In the genomic region with DNA sequence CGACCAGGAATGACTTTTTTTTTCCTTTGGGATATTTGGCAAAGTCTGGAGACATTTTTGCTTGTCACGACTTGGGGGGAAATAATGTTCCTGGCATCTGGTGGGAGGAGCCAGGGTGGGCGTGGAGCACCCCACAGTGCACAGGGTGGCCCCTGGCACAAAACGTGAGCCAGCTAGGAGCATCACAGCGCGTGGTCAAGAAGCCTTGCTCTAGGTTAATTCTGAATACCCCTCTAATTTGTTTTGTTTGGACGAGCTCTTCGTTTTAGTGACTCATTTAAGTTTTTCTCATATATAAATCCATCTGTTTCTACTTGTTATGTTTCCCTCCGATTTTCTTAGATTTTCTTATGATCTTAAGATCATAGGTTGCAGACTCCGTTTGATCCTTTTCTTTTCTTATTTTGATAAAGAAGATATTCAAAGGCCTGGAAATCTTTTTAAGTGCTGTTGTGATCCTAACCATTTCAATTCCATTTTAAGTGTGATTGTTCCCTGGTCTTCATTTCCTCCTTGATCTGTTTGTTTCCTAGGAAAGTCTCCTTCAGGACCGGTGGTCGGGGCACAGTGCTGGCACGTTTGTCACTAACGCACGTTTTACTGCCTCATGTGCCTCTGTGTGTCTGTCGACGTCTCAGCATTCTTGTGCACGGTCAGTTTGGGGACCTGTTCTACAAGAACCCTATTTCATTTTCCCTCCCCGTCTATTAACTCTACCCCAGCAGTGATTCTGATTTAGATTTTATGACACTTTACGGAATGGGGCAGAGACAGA, we compare ENCODE assay signal across 28 cellular contexts.
DNase-seq lines count a peak whose midpoint lies in the region; ATAC-seq and TF ChIP-seq lines count a peak whose summit lies in the region.
"Had no signal": no experiment of that assay in that cellular context is flagged by ENCODE, and none has a peak within 500 bp of the region (broad histone marks: within the 10 kb centered on the region; RNA-seq: fewer than 3 reads in every experiment).

No MANE protein-coding gene starts in this region.

- ATAC-seq in activated CD8-positive, alpha-beta memory T cell treated with anti-CD3 and anti-CD28 coated beads, Interleukin-2, amount 10 ng/mL, durations not matched to agents 7 days and 5 days = no peak
- no peak for ATAC-seq in upper lobe of right lung
- ATAC-seq: Panc1; stimulated activated naive B cell treated with anti-CD40 and anti-IgM and Interleukin-4, amounts not matched to agents 10 μg/mL and 1 μg/mL and 100 μg/mL, for 72 hours had no signal

- POLR2A ChIA-PET in RWPE1 (lab: Yijun Ruan, JAX; ENCODE audit: low non-redundant PET) (no interaction called here), OCI-LY7 (lab: Charles Lee) (no interaction called here)

- H3K4me1 ChIP-seq in upper lobe of right lung (peaks cover 3% of the 10 kb centered on the region), transverse colon (no peaks in the 10 kb centered on the region), OCI-LY7 (ENCODE audit: insufficient read depth, low read length, poor library complexity, severe bottlenecking) (peaks cover 3% of the 10 kb centered on the region)
- H3K4me1 ChIP-seq: BE2C had no signal

- no peak for TF ChIP-seq POLR2A in transverse colon (IDR thresholded peaks at IDR 0.05)

- peak; percentile 22 for DNase-seq in activated CD8-positive, alpha-beta memory T cell treated with anti-CD3 and anti-CD28 coated beads, Interleukin-2, amount 10 ng/mL, durations not matched to agents 7 days and 5 days
- no peak for DNase-seq in activated CD8-positive, alpha-beta memory T cell treated with anti-CD3 and anti-CD28 coated beads for 24 hours
- DNase-seq in RWPE1 (ENCODE audit: low spot score) = no peak
- DNase-seq in iris pigment epithelial cell (ENCODE audit: low read depth) = peak; percentile 9
- DNase-seq in upper lobe of right lung = peak; percentile 16
- no peak for DNase-seq in cerebellar nuclear complex (lab: John Stamatoyannopoulos, UW)
- no peak for DNase-seq in transverse colon
- no peak for DNase-seq in OCI-LY7 (ENCODE audit: low spot score)
- DNase-seq: activated CD4-positive, alpha-beta T cell treated with anti-CD3 and anti-CD28 coated beads, Interleukin-2, amount 10 ng/mL, durations not matched to agents 7 days and 5 days; activated naive CD4-positive, alpha-beta T cell treated with Interleukin-2 at 50 U/mL for 16 hours; amygdala; BE2C; central memory CD4-positive, alpha-beta T cell; COR-L47; DND-41; kidney glomerular epithelial cell; mammary epithelial cell; MM.1S; NCI-H1436 treated with DMSO at 0.1 percent for 48 hours; SK-N-SH; small intestine; stimulated activated CD4-positive, alpha-beta T cell treated with anti-CD3 and anti-CD28 coated beads, Interleukin-2, amount 100 ng/mL, for 48 hours; stimulated activated naive B cell treated with anti-CD40 and anti-IgM and Interleukin-4, amounts not matched to agents 10 μg/mL and 1 μg/mL and 100 μg/mL, for 72 hours had no signal

- H3K9me3 Mint-ChIP-seq in activated CD8-positive, alpha-beta memory T cell treated with anti-CD3 and anti-CD28 coated beads, Interleukin-2, amount 10 ng/mL, durations not matched to agents 7 days and 5 days (ENCODE audit: low read depth) = no peaks in the 10 kb centered on the region
- H3K9me3 Mint-ChIP-seq: activated CD4-positive, alpha-beta T cell treated with anti-CD3 and anti-CD28 coated beads, Interleukin-2, amount 10 ng/mL, durations not matched to agents 7 days and 5 days; IgD-negative memory B cell had no signal

- no peak overlapping the region for H2AFZ ChIP-seq in OCI-LY7 (ENCODE audit: low read length)

- H3K27me3 Mint-ChIP-seq in activated CD8-positive, alpha-beta memory T cell treated with anti-CD3 and anti-CD28 coated beads, Interleukin-2, amount 10 ng/mL, durations not matched to agents 7 days and 5 days = no peaks in the 10 kb centered on the region
- H3K27me3 Mint-ChIP-seq: activated CD4-positive, alpha-beta T cell treated with anti-CD3 and anti-CD28 coated beads, Interleukin-2, amount 10 ng/mL, durations not matched to agents 7 days and 5 days; stimulated activated naive B cell treated with anti-CD40 and anti-IgM and Interleukin-4, amounts not matched to agents 10 μg/mL and 1 μg/mL and 100 μg/mL, for 72 hours had no signal

- no peaks in the 10 kb centered on the region for H3K27me3 ChIP-seq in upper lobe of right lung
- no peaks in the 10 kb centered on the region for H3K27me3 ChIP-seq in transverse colon
- H3K27me3 ChIP-seq: dorsolateral prefrontal cortex had no signal

- no peaks in the 10 kb centered on the region for H3K9me3 ChIP-seq in upper lobe of right lung
- H3K9me3 ChIP-seq in transverse colon = no peaks in the 10 kb centered on the region
- no peaks in the 10 kb centered on the region for H3K9me3 ChIP-seq in OCI-LY7 (ENCODE audit: low read length)
- H3K9me3 ChIP-seq: BE2C, SK-N-SH, thoracic aorta had no signal

- no peaks in the 10 kb centered on the region for H3K79me2 ChIP-seq in OCI-LY7 (ENCODE audit: insufficient read depth, low read depth, low read length)

- H3K36me3 Mint-ChIP-seq in activated CD8-positive, alpha-beta memory T cell treated with anti-CD3 and anti-CD28 coated beads, Interleukin-2, amount 10 ng/mL, durations not matched to agents 7 days and 5 days = no peaks in the 10 kb centered on the region
- H3K36me3 Mint-ChIP-seq: IgD-negative memory B cell; stimulated activated naive B cell treated with anti-CD40 and anti-IgM and Interleukin-4, amounts not matched to agents 10 μg/mL and 1 μg/mL and 100 μg/mL, for 72 hours had no signal

- no peak overlapping the region for H3K4me3 ChIP-seq in upper lobe of right lung
- H3K4me3 ChIP-seq in transverse colon = no peak overlapping the region
- no peak overlapping the region for H3K4me3 ChIP-seq in OCI-LY7 (ENCODE audit: low read depth, low read length, poor library complexity, severe bottlenecking)
- H3K4me3 ChIP-seq: dorsolateral prefrontal cortex, thoracic aorta had no signal

- H3K27ac ChIP-seq in RWPE1 (peak overlapping the region; percentile 76), upper lobe of right lung (no peak overlapping the region), transverse colon (no peak overlapping the region), OCI-LY7 (ENCODE audit: low read depth, low read length, poor library complexity, severe bottlenecking) (no peak overlapping the region)
- H3K27ac ChIP-seq: dorsolateral prefrontal cortex, thoracic aorta, VCaP had no signal

- no peaks in the 10 kb centered on the region for H3K36me3 ChIP-seq in upper lobe of right lung
- no peaks in the 10 kb centered on the region for H3K36me3 ChIP-seq in transverse colon
- no peaks in the 10 kb centered on the region for H3K36me3 ChIP-seq in OCI-LY7 (ENCODE audit: insufficient read depth, low read length)
- H3K36me3 ChIP-seq: BE2C, thoracic aorta had no signal

- intact Hi-C loops in upper lobe of right lung (cut with DNase I) = no loop called here
- intact Hi-C loops in transverse colon (cut with DNase I; ENCODE audit: low total_unique reads) = loop anchor here (10.0 kb wide), 2 partner anchors 158 to 578 kb away; no protein-coding TSS in a partner anchor
- intact Hi-C loops in OCI-LY7 (cut with micrococcal nuclease; ENCODE audit: unreplicated experiment) = no loop called here

- no peaks in the 10 kb centered on the region for H3K9me2 ChIP-seq in OCI-LY7 (ENCODE audit: insufficient read depth, low read length)
- H3K9me2 ChIP-seq: SK-N-SH had no signal

- BruUV-seq in OCI-LY7 (replicated peaks; lab: Mats Ljungman, UMichigan) = no TSS peak

- TF ChIP-seq CTCF in RWPE1 (conservative IDR thresholded peaks at IDR 0.05; ENCODE audit: low read depth) (no peak), upper lobe of right lung (IDR thresholded peaks at IDR 0.05) (no peak), transverse colon (IDR thresholded peaks at IDR 0.05) (no peak), OCI-LY7 (conservative IDR thresholded peaks at IDR 0.05; ENCODE audit: low read length) (no peak)

- H3K27ac Mint-ChIP-seq in activated CD8-positive, alpha-beta memory T cell treated with anti-CD3 and anti-CD28 coated beads, Interleukin-2, amount 10 ng/mL, durations not matched to agents 7 days and 5 days = no peak overlapping the region
- H3K27ac Mint-ChIP-seq: activated CD4-positive, alpha-beta T cell treated with anti-CD3 and anti-CD28 coated beads, Interleukin-2, amount 10 ng/mL, durations not matched to agents 7 days and 5 days; IgD-negative memory B cell; stimulated activated naive B cell treated with anti-CD40 and anti-IgM and Interleukin-4, amounts not matched to agents 10 μg/mL and 1 μg/mL and 100 μg/mL, for 72 hours had no signal

- 69 to 72% methylated on average over 11 to 20 of the region's 20 CpGs for WGBS in transverse colon (ENCODE audit: low coverage in 1 of 2), 2 donors

- in situ Hi-C loops in transverse colon (cut with MboI; ENCODE audit: low pct_ligation_motif_present in 1 of 4, low pct_unique_long_range_greater_than_20kb in 1 of 4, low sequenced_read_pairs in 3 of 4) = loop anchor here in 1 of 4 donors (25.0 kb wide), 1 partner anchor 581 kb away; no protein-coding TSS in a partner anchor

- no peak overlapping the region for H3K4me2 ChIP-seq in OCI-LY7 (ENCODE audit: low read length)
- H3K4me2 ChIP-seq: SK-N-SH had no signal

- no peaks in the 10 kb centered on the region for H4K20me1 ChIP-seq in OCI-LY7 (ENCODE audit: insufficient read depth, low read length)

- peaks cover 7% of the 10 kb centered on the region for H3K4me1 Mint-ChIP-seq in activated CD8-positive, alpha-beta memory T cell treated with anti-CD3 and anti-CD28 coated beads, Interleukin-2, amount 10 ng/mL, durations not matched to agents 7 days and 5 days
- H3K4me1 Mint-ChIP-seq: IgD-negative memory B cell had no signal

- TF ChIP-seq EP300 in transverse colon (IDR thresholded peaks at IDR 0.05; ENCODE audit: low read depth) = no peak

- CTCF ChIA-PET in activated CD8-positive, alpha-beta memory T cell treated with anti-CD3 and anti-CD28 coated beads, Interleukin-2, amount 10 ng/mL, durations not matched to agents 7 days and 5 days (lab: Charles Lee) = no interaction called here
- CTCF ChIA-PET in RWPE1 (lab: Yijun Ruan, JAX) (interaction anchor here (1.0 kb wide), 1 partner anchor 158 kb away, joined by 3 read pairs; no protein-coding TSS in a partner anchor), OCI-LY7 (lab: Charles Lee; ENCODE audit: unreplicated experiment) (no interaction called here)

- H3K4me3 Mint-ChIP-seq in activated CD8-positive, alpha-beta memory T cell treated with anti-CD3 and anti-CD28 coated beads, Interleukin-2, amount 10 ng/mL, durations not matched to agents 7 days and 5 days = no peak overlapping the region
- H3K4me3 Mint-ChIP-seq: activated CD4-positive, alpha-beta T cell treated with anti-CD3 and anti-CD28 coated beads, Interleukin-2, amount 10 ng/mL, durations not matched to agents 7 days and 5 days; IgD-negative memory B cell; stimulated activated naive B cell treated with anti-CD40 and anti-IgM and Interleukin-4, amounts not matched to agents 10 μg/mL and 1 μg/mL and 100 μg/mL, for 72 hours had no signal

Comparison
In these comparisons a context has a peak if more than half of its experiments do, and no peak if none do; other contexts are left out.
1. DNase-seq: peak in activated CD8-positive, alpha-beta memory T cell treated with anti-CD3 and anti-CD28 coated beads, Interleukin-2, amount 10 ng/mL, durations not matched to agents 7 days and 5 days (single experiment), iris pigment epithelial cell (single experiment) and upper lobe of right lung (single experiment); none in activated CD8-positive, alpha-beta memory T cell treated with anti-CD3 and anti-CD28 coated beads for 24 hours (single experiment), RWPE1 (single experiment), cerebellar nuclear complex (0 of 2), transverse colon (single experiment) and OCI-LY7 (single experiment).